In the genomic region with DNA sequence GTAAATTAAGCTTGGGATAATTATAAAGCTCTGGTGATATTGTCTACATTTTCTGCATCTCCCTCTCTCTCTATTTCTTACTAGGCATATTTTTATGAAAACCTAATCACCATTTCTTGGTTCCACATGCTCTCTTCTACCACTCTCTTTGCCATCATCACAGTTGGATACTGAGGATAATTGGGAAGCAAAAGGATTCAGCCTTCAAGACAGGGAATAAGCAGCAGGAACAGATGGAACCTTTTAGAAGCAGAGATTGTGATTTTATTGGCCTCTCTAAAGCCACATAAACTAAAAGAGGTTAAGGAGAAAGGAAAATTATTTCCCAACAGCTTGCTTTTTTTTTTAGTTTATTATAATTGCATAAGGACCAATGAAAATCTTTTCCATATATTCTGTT, we compare ENCODE assay signal across 14 cellular contexts.
"Had no signal": no experiment of that assay in that cellular context is flagged by ENCODE, and none has a peak within 500 bp of the region (broad histone marks: within the 10 kb centered on the region; RNA-seq: fewer than 3 reads in every experiment).

No MANE protein-coding gene starts in this region.

- ATAC-seq: left ventricle myocardium superior; lower lobe of right lung; natural killer cell; sciatic nerve; stimulated activated naive CD8-positive, alpha-beta T cell treated with anti-CD3 and anti-CD28 coated beads, Interleukin-15, amount 100 ng/mL, for 72 hours had no signal

- DNase-seq: effector CD4-positive, alpha-beta T cell; head of caudate nucleus; left ventricle myocardium superior; lower lobe of right lung; natural killer cell; stimulated activated CD4-positive, alpha-beta T cell treated with anti-CD3 and anti-CD28 coated beads, Interleukin-12 subunit alpha, Interleukin-12 subunit beta, amount 100 ng/mL, for 4 hours; stimulated activated CD4-positive, alpha-beta T cell treated with anti-CD3 and anti-CD28 coated beads, Interleukin-1b, Interleukin-23, amount 100 ng/mL, for 48 hours; stimulated activated CD4-positive, alpha-beta T cell treated with anti-CD3 and anti-CD28 coated beads, Interleukin-4, amount 100 ng/mL, for 1 hour; stimulated activated CD8-positive, alpha-beta memory T cell treated with anti-CD3 and anti-CD28 coated beads, Interleukin-4, amount 100 ng/mL, for 48 hours; stimulated activated naive CD4-positive, alpha-beta T cell; stimulated activated naive CD8-positive, alpha-beta T cell treated with anti-CD3 and anti-CD28 coated beads, Interleukin-15, amount 100 ng/mL, for 72 hours; thyroid gland; trophoblast cell had no signal
